ENCODE assay signal across 33 cellular contexts in the genomic region with DNA sequence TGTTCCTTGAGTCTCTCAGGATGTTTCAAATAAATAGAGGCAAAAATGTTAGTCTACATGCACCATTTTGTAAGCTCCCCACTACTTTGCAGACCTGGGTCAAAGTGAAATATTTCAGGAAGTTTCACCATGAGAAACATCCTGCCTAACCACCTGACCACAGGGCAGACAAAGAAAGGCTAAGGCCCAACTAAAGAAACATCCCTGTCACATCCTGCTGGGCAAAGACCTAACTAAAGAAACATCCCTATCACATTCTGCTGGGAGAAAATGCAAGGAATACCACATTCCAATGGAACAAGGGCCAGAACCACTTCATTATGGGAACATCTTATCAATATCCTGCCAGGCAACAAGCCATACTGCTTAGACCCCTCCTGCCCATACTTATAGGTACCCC.
"Had no signal": no experiment of that assay in that cellular context is flagged by ENCODE, and none has a peak within 500 bp of the region (broad histone marks: within the 10 kb centered on the region; RNA-seq: fewer than 3 reads in every experiment).

No MANE protein-coding gene starts in this region.

- DNase-seq: activated CD4-positive, alpha-beta memory T cell treated with anti-CD3 and anti-CD28 coated beads for 36 hours; activated CD4-positive, alpha-beta T cell treated with anti-CD3 and anti-CD28 coated beads for 36 hours; activated CD4-positive, alpha-beta T cell treated with anti-CD3 and anti-CD28 coated beads, Interleukin-2, amount 50 U/mL, for 1 hour; activated CD8-positive, alpha-beta memory T cell treated with anti-CD3 and anti-CD28 coated beads, Interleukin-2, amount 50 U/mL, for 4 hours; activated gamma-delta T cell treated with Interleukin-2 at 50 U/mL for 16 hours; activated naive CD4-positive, alpha-beta T cell treated with anti-CD3 and anti-CD28 coated beads for 36 hours; activated T-cell treated with anti-CD3 and anti-CD28 coated beads for 4 hours; activated T-cell treated with anti-CD3 and anti-CD28 coated beads, Interleukin-2, amount 50 U/mL, for 4 hours; adrenal gland; caudate nucleus; Karpas-422; MG63; NCI-H1048; NCI-H1105 treated with DMSO at 0.1 percent for 48 hours; NCI-H1436; NCI-H1694; NCI-H1930; NCI-H2081 treated with DMSO at 0.1 percent for 48 hours; NCI-H226; NCI-H524 treated with DMSO at 0.1 percent for 48 hours; PC-3; Peyer's patch; RPMI8226; SHP77 treated with DMSO at 0.1 percent for 48 hours; SK-N-SH had no signal

- ATAC-seq: activated CD4-positive, alpha-beta T cell treated with anti-CD3 and anti-CD28 coated beads for 36 hours; activated CD4-positive, CD25-positive, alpha-beta regulatory T cell treated with anti-CD3 and anti-CD28 coated beads, Interleukin-2, amount 50 U/mL, for 24 hours; activated naive CD4-positive, alpha-beta T cell treated with anti-CD3 and anti-CD28 coated beads, Interleukin-2, amount 50 U/mL, for 72 hours; activated T-cell treated with anti-CD3 and anti-CD28 coated beads, Interleukin-2, amount 50 U/mL, for 4 hours; K562; PC-3 had no signal

- H3K27me3 Mint-ChIP-seq: activated CD4-positive, alpha-beta memory T cell treated with anti-CD3 and anti-CD28 coated beads for 36 hours; activated CD4-positive, alpha-beta T cell treated with anti-CD3 and anti-CD28 coated beads for 36 hours; brain had no signal

- H3K27ac ChIP-seq: adrenal gland, Peyer's patch, SJSA1 had no signal

- H3K4me1 Mint-ChIP-seq: activated CD4-positive, alpha-beta T cell treated with anti-CD3 and anti-CD28 coated beads for 36 hours; brain had no signal

- H3K9ac ChIP-seq: SK-N-SH had no signal

- H3K27ac Mint-ChIP-seq: activated CD4-positive, alpha-beta memory T cell treated with anti-CD3 and anti-CD28 coated beads for 36 hours; activated CD4-positive, alpha-beta T cell treated with anti-CD3 and anti-CD28 coated beads for 36 hours; activated naive CD4-positive, alpha-beta T cell treated with anti-CD3 and anti-CD28 coated beads for 36 hours; activated naive CD4-positive, alpha-beta T cell treated with anti-CD3 and anti-CD28 coated beads, Interleukin-2, amount 50 U/mL, for 72 hours; activated T-helper 1 cell treated with anti-CD3 and anti-CD28 coated beads, Interleukin-12 subunit alpha, Interleukin-12 subunit beta, Interleukin-2, Interleukin-4 antibody, amounts not matched to agents 30 ng/mL and 10 ng/mL and 1 ng/mL, durations not matched to agents 14 hours and 24 hours and 36 hours; brain; T-helper 1 cell treated with Interleukin-12 subunit alpha and Interleukin-12 subunit beta and Interleukin-4 antibody, amounts not matched to agents 30 μg/mL and 1 μg/mL, for 36 hours; T-helper 2 cell treated with Interferon-gamma antibody and Interleukin-4, amounts not matched to agents 5 μg/mL and 100 μg/mL, for 36 hours had no signal

- H3K4me3 Mint-ChIP-seq: activated CD4-positive, alpha-beta memory T cell treated with anti-CD3 and anti-CD28 coated beads for 36 hours; activated CD4-positive, alpha-beta T cell treated with anti-CD3 and anti-CD28 coated beads for 36 hours; activated naive CD4-positive, alpha-beta T cell treated with anti-CD3 and anti-CD28 coated beads for 36 hours; activated T-cell treated with anti-CD3 and anti-CD28 coated beads, Interleukin-2, amount 50 U/mL, for 4 hours; activated T-helper 1 cell treated with anti-CD3 and anti-CD28 coated beads, Interleukin-12 subunit alpha, Interleukin-12 subunit beta, Interleukin-2, Interleukin-4 antibody, amounts not matched to agents 30 ng/mL and 10 ng/mL and 1 ng/mL, durations not matched to agents 14 hours and 24 hours and 36 hours; brain; T-helper 1 cell treated with Interleukin-12 subunit alpha and Interleukin-12 subunit beta and Interleukin-4 antibody, amounts not matched to agents 30 μg/mL and 1 μg/mL, for 36 hours; T-helper 2 cell treated with Interferon-gamma antibody and Interleukin-4, amounts not matched to agents 5 μg/mL and 100 μg/mL, for 36 hours had no signal

- H3K4me3 ChIP-seq: adrenal gland, K562, MG63, Peyer's patch, SJSA1 had no signal

- H3K4me2 ChIP-seq: SK-N-SH had no signal

- H3K27me3 ChIP-seq: adrenal gland, MG63, Peyer's patch, SJSA1 had no signal

- H3K4me1 ChIP-seq: adrenal gland, Peyer's patch, SJSA1 had no signal

- H3K9me3 ChIP-seq: adrenal gland, MG63, Peyer's patch, SJSA1, SK-N-SH had no signal

- H3K36me3 Mint-ChIP-seq: brain had no signal
